ENCODE assay signal across 28 cellular contexts in the genomic region with DNA sequence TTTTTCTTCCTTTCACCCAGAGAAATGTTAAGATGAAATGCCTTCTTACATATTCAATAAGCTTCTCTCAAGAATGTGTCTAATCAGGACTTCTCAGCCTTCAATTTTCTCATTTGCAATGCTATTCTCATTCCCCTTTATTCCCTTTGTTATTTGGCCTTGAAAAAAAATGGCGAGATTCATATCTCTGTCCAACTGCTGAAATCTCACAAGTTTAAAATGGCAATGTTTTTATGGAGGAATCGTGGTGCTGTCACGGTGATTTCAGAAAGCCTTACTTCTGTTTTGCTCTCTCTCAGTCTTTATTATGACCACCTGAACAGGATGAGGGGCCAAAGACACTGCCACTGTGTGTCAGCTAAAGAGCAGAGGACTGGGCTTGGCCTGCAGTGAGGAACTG.
A peak's percentile ranks its signal among the peaks of the same experiment; 100 is the strongest.
DNase-seq lines count a peak whose midpoint lies in the region; ATAC-seq and TF ChIP-seq lines count a peak whose summit lies in the region.
"Had no signal": no experiment of that assay in that cellular context is flagged by ENCODE, and none has a peak within 500 bp of the region (broad histone marks: within the 10 kb centered on the region; RNA-seq: fewer than 3 reads in every experiment).

No MANE protein-coding gene starts in this region.

- H3K79me2 ChIP-seq in GM23338 (replicated peaks; ENCODE audit: insufficient read depth) (no peaks in the 10 kb centered on the region), mesendoderm (ENCODE audit: control insufficient read depth, insufficient read depth, low read length) (no peaks in the 10 kb centered on the region)

- no peak overlapping the region for H2AK5ac ChIP-seq in mesendoderm (ENCODE audit: low read length)

- no peak overlapping the region for H3K23ac ChIP-seq in mesendoderm (ENCODE audit: low read length)

- TF ChIP-seq CTCF in GM23338 (conservative IDR thresholded peaks at IDR 0.05; ENCODE audit: low read depth in 2 of 2) = no peak
- TF ChIP-seq CTCF in NB4 (IDR thresholded peaks at IDR 0.05; ENCODE audit: low read depth, low read length) = no peak
- TF ChIP-seq CTCF in brain (conservative IDR thresholded peaks at IDR 0.05) = no peak

- H3K56ac ChIP-seq in mesendoderm (ENCODE audit: low read length) = no peak overlapping the region

- H3K9ac ChIP-seq in mesendoderm (ENCODE audit: low read length) = no peak overlapping the region
- H3K9ac ChIP-seq: KMS-11 had no signal

- peaks cover 2% of the 10 kb centered on the region for H3K27me3 Mint-ChIP-seq in GM23338 (ENCODE audit: insufficient read depth, low read depth, poor library complexity)
- no peaks in the 10 kb centered on the region for H3K27me3 Mint-ChIP-seq in brain
- H3K27me3 Mint-ChIP-seq: B cell had no signal

- no peak overlapping the region for H3K4ac ChIP-seq in mesendoderm (ENCODE audit: low read depth, low read length)

- H3K36me3 ChIP-seq in GM23338 (ENCODE audit: insufficient read depth) (no peaks in the 10 kb centered on the region), mesendoderm (ENCODE audit: control insufficient read depth, insufficient read depth, low read length) (no peaks in the 10 kb centered on the region)

- H3K27ac Mint-ChIP-seq in GM23338 (no peak overlapping the region), brain (peak overlapping the region in 3 of 5 experiments; percentile 19 to 35 (median 30))
- H3K27ac Mint-ChIP-seq: B cell; CD8-positive, alpha-beta T cell had no signal

- H3K4me3 Mint-ChIP-seq in GM23338 (no peak overlapping the region), brain (no peak overlapping the region)
- H3K4me3 Mint-ChIP-seq: B cell; CD8-positive, alpha-beta T cell had no signal

- peak; percentile 10 for DNase-seq in GM23338 (ENCODE audit: low spot score)
- DNase-seq in NB4 (ENCODE audit: low read depth) = peak; percentile 1
- DNase-seq in mesendoderm = peak; percentile 9
- DNase-seq: CD8-positive, alpha-beta T cell; DMS 273 treated with DMSO at 0.1 percent for 48 hours; DMS79; EL; GDM1; IMR-90; NCI-H1092; NCI-H1417 treated with DMSO at 0.1 percent for 48 hours; NCI-H1694 treated with DMSO at 0.1 percent for 48 hours; NCI-H2081; NCI-H345; NCI-H524 treated with DMSO at 0.1 percent for 48 hours; NCI-H82; NK-92 treated with Interleukin-12 subunit alpha and Interleukin-12 subunit beta, amount 100 ng/mL, for 24 hours; SHP77 treated with DMSO at 0.1 percent for 48 hours; T-helper 1 cell had no signal

- H3K18ac ChIP-seq in mesendoderm (ENCODE audit: low read length) = no peak overlapping the region

- no peak overlapping the region for H2BK5ac ChIP-seq in mesendoderm (ENCODE audit: low read length)

- H3K27ac ChIP-seq in GM23338 (ENCODE audit: low read depth) (no peak overlapping the region), mesendoderm (ENCODE audit: low read depth, low read length) (no peak overlapping the region)
- H3K27ac ChIP-seq: C4-2B, KMS-11 had no signal

- no peak overlapping the region for H3K4me2 ChIP-seq in GM23338
- H3K4me2 ChIP-seq in mesendoderm (ENCODE audit: low read length) = no peak overlapping the region
- H3K4me2 ChIP-seq: KMS-11 had no signal

- H3K9me3 Mint-ChIP-seq in GM23338 = no peaks in the 10 kb centered on the region
- no peaks in the 10 kb centered on the region for H3K9me3 Mint-ChIP-seq in brain

- H3K4me3 ChIP-seq in GM23338 = no peak overlapping the region
- no peak overlapping the region for H3K4me3 ChIP-seq in NB4 (ENCODE audit: low read depth, low read length)
- no peak overlapping the region for H3K4me3 ChIP-seq in mesendoderm (ENCODE audit: low read length)

- ATAC-seq in GM23338 = no peak
- ATAC-seq in GM18867 (IDR thresholded peaks at IDR 0.05; ENCODE audit: unreplicated experiment) = no peak
- ATAC-seq in HG02852 (IDR thresholded peaks at IDR 0.05; ENCODE audit: unreplicated experiment) = no peak
- no peak for ATAC-seq in HG03159 (IDR thresholded peaks at IDR 0.05; ENCODE audit: unreplicated experiment)
- ATAC-seq: CD8-positive, alpha-beta T cell; HCT116; Panc1 had no signal

- H4K5ac ChIP-seq in mesendoderm (ENCODE audit: low read length) = no peak overlapping the region

- H3K79me1 ChIP-seq in mesendoderm (ENCODE audit: low read length) = no peaks in the 10 kb centered on the region

- H3K4me1 Mint-ChIP-seq in GM23338 (peaks cover 4% of the 10 kb centered on the region), brain (peaks cover 8% of the 10 kb centered on the region)
- H3K4me1 Mint-ChIP-seq: B cell had no signal

- H2BK120ac ChIP-seq in mesendoderm (ENCODE audit: low read depth, low read length) = no peak overlapping the region

- H2BK15ac ChIP-seq in mesendoderm (replicated peaks; ENCODE audit: low read depth) = no peak overlapping the region

- no peaks in the 10 kb centered on the region for H3F3A ChIP-seq in GM23338 (replicated peaks; ENCODE audit: low read depth)

- no peaks in the 10 kb centered on the region for H3K27me3 ChIP-seq in GM23338 (ENCODE audit: insufficient read depth)
- H3K27me3 ChIP-seq in mesendoderm (ENCODE audit: insufficient read depth, low read length, poor library complexity) = no peaks in the 10 kb centered on the region

- H2AFZ ChIP-seq in GM23338 = no peak overlapping the region

- no peak overlapping the region for H4K8ac ChIP-seq in mesendoderm (ENCODE audit: low read depth, low read length)

- H3K9me2 ChIP-seq in GM23338 (ENCODE audit: insufficient read depth) = no peaks in the 10 kb centered on the region

- no peaks in the 10 kb centered on the region for H4K20me1 ChIP-seq in GM23338 (replicated peaks; ENCODE audit: insufficient read depth)

- no peak for TF ChIP-seq POLR2A in NB4 (IDR thresholded peaks at IDR 0.05; ENCODE audit: extremely low read depth, insufficient read length)

- no CpG with 5 or more reads among the region's 3 CpGs for WGBS in mesendoderm (ENCODE audit: extremely low coverage, insufficient coverage, low lambda C conversion rate)

- H3K36me3 Mint-ChIP-seq in GM23338 (ENCODE audit: low read depth) (no peaks in the 10 kb centered on the region), brain (no peaks in the 10 kb centered on the region)
- H3K36me3 Mint-ChIP-seq: CD8-positive, alpha-beta T cell had no signal

- H3K4me1 ChIP-seq in GM23338 (ENCODE audit: insufficient read depth) = no peaks in the 10 kb centered on the region
- no peaks in the 10 kb centered on the region for H3K4me1 ChIP-seq in mesendoderm (ENCODE audit: control insufficient read depth, low read depth, low read length)

TF ChIP-seq in GM23338, 12 proteins besides CTCF, POLR2A, EP300 and RAD21:
- TF ChIP-seq EZH2phosphoT487 (IDR thresholded peaks at IDR 0.05; ENCODE audit: unreplicated experiment) = no peak
- TF ChIP-seq, protein P1, sequence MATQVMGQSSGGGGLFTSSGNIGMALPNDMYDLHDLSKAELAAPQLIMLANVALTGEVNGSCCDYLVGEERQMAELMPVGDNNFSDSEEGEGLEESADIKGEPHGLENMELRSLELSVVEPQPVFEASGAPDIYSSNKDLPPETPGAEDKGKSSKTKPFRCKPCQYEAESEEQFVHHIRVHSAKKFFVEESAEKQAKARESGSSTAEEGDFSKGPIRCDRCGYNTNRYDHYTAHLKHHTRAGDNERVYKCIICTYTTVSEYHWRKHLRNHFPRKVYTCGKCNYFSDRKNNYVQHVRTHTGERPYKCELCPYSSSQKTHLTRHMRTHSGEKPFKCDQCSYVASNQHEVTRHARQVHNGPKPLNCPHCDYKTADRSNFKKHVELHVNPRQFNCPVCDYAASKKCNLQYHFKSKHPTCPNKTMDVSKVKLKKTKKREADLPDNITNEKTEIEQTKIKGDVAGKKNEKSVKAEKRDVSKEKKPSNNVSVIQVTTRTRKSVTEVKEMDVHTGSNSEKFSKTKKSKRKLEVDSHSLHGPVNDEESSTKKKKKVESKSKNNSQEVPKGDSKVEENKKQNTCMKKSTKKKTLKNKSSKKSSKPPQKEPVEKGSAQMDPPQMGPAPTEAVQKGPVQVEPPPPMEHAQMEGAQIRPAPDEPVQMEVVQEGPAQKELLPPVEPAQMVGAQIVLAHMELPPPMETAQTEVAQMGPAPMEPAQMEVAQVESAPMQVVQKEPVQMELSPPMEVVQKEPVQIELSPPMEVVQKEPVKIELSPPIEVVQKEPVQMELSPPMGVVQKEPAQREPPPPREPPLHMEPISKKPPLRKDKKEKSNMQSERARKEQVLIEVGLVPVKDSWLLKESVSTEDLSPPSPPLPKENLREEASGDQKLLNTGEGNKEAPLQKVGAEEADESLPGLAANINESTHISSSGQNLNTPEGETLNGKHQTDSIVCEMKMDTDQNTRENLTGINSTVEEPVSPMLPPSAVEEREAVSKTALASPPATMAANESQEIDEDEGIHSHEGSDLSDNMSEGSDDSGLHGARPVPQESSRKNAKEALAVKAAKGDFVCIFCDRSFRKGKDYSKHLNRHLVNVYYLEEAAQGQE (IDR thresholded peaks at IDR 0.05; ENCODE audit: unreplicated experiment) = peak; percentile 59
- TF ChIP-seq, protein P2, sequence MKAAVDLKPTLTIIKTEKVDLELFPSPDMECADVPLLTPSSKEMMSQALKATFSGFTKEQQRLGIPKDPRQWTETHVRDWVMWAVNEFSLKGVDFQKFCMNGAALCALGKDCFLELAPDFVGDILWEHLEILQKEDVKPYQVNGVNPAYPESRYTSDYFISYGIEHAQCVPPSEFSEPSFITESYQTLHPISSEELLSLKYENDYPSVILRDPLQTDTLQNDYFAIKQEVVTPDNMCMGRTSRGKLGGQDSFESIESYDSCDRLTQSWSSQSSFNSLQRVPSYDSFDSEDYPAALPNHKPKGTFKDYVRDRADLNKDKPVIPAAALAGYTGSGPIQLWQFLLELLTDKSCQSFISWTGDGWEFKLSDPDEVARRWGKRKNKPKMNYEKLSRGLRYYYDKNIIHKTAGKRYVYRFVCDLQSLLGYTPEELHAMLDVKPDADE (IDR thresholded peaks at IDR 0.05) = no peak
